Comparison of ENCODE assay signal across 10 cellular contexts in genomic region chr10:97882142-97883091, GRCh38. TPM values are rescaled to one million over a fixed set of nuclear protein-coding genes. Genes with fewer than 3 reads are reported as not detected.
DNase-seq lines count a peak whose midpoint lies in the region; ATAC-seq, FAIRE-seq and TF ChIP-seq lines count a peak whose summit lies in the region.
"Had no signal": no experiment of that assay in that cellular context is flagged by ENCODE, and none has a peak within 500 bp of the region (broad histone marks: within the 10 kb centered on the region; RNA-seq: fewer than 3 reads in every experiment).

No MANE protein-coding gene starts in this region.

- intact Hi-C loops in HepG2 (cut with micrococcal nuclease; ENCODE audit: unreplicated experiment): no loop called here
- intact Hi-C loops in uterus (cut with DNase I; ENCODE audit: low total_unique reads): no loop called here

- H3K4me1 ChIP-seq in HepG2 (ENCODE audit: insufficient read depth, low read length) (no peaks in the 10 kb centered on the region), HAP-1 (no peaks in the 10 kb centered on the region), uterus (no peaks in the 10 kb centered on the region)

- H3K4me3 ChIP-seq in HepG2 (replicated peaks in 1 of 3; ENCODE audit: insufficient read depth in 1 of 3, low read depth in 2 of 3, low read length in 3 of 3): no peak overlapping the region
- H3K4me3 ChIP-seq in HAP-1: no peak overlapping the region
- H3K4me3 ChIP-seq in uterus: no peak overlapping the region

- H3K27me3 ChIP-seq in HepG2 (ENCODE audit: control insufficient read depth in 1 of 2, insufficient read depth in 2 of 2, low read length in 2 of 2) (peaks cover 4 to 26% of the 10 kb centered on the region in 2 experiments; a peak in 3 of 5 replicates), HAP-1 (ENCODE audit: low read depth) (no peaks in the 10 kb centered on the region), uterus (no peaks in the 10 kb centered on the region)

- H3K27ac ChIP-seq in HepG2 (ENCODE audit: extremely low read length, insufficient read depth, low read length) (no peak overlapping the region), uterus (no peak overlapping the region)

- H4K20me1 ChIP-seq in HepG2 (ENCODE audit: insufficient read depth, low read length): no peaks in the 10 kb centered on the region

- 0% methylated on average over 7 of the region's 11 CpGs for WGBS in HepG2 (ENCODE audit: low lambda C conversion rate)

- DNase-seq in ACHN (peak; percentile 100), HFFc6 (peak; percentile 86), astrocyte of the hippocampus (ENCODE audit: low read depth, low spot score) (peak; percentile 97), HepG2 (ENCODE audit: low spot score) (no peak), HAP-1 (ENCODE audit: low spot score in 2 of 2) (no peak), uterus (no peak)
- DNase-seq: DMS79 had no signal

- H3K4me1 Mint-ChIP-seq in HFFc6 (ENCODE audit: low read depth): peaks cover 9% of the 10 kb centered on the region

- no peak for TF ChIP-seq RAD21 in HepG2 (CRISPR knock-in tag; IDR thresholded peaks at IDR 0.05)

- no peaks in the 10 kb centered on the region for H3K36me3 ChIP-seq in HepG2 (replicated peaks in 1 of 2; ENCODE audit: control insufficient read depth in 1 of 2, insufficient read depth in 2 of 2, low read length in 2 of 2)
- H3K36me3 ChIP-seq in HAP-1 (replicated peaks): no peaks in the 10 kb centered on the region
- no peaks in the 10 kb centered on the region for H3K36me3 ChIP-seq in uterus

- no peaks in the 10 kb centered on the region for H3K9me3 ChIP-seq in HepG2 (ENCODE audit: low read length)
- no peaks in the 10 kb centered on the region for H3K9me3 ChIP-seq in HAP-1
- H3K9me3 ChIP-seq in uterus: no peaks in the 10 kb centered on the region

- CTCF ChIA-PET in HepG2 (lab: Yijun Ruan, JAX; ENCODE audit: low intra/inter-chr PET ratio, low total read pairs): no interaction called here

- no peak overlapping the region for H3K4me2 ChIP-seq in HepG2 (ENCODE audit: low read depth, low read length)

- no peak overlapping the region for H3K9ac ChIP-seq in HepG2 (ENCODE audit: insufficient read depth, low read depth, low read length)

- ATAC-seq in HepG2 (no peak; the same call in 1 of the 3 replicates), HG03342 (IDR thresholded peaks at IDR 0.05; ENCODE audit: unreplicated experiment) (no peak), HG03280 (IDR thresholded peaks at IDR 0.05; ENCODE audit: unreplicated experiment) (no peak)

- H3K27me3 Mint-ChIP-seq in HFFc6 (ENCODE audit: insufficient read depth): peaks cover 19% of the 10 kb centered on the region

- no peaks in the 10 kb centered on the region for H3K36me3 Mint-ChIP-seq in HFFc6 (ENCODE audit: low read depth)

- FAIRE-seq in HepG2 (lab: Jason Lieb, UNC): no peak

- H3K9me3 Mint-ChIP-seq in HFFc6: no peaks in the 10 kb centered on the region

- no TSS peak for BruUV-seq in HepG2 (replicated peaks; lab: Mats Ljungman, UMichigan)

- no peak overlapping the region for H2AFZ ChIP-seq in HepG2 (ENCODE audit: low read length)

- in situ Hi-C loops in ACHN (cut with HindIII; ENCODE audit: low pct_ligation_motif_present, low pct_unique_long_range_greater_than_20kb, low sequenced_read_pairs) (no loop called here), HepG2 (cut with HindIII; ENCODE audit: extremely low pct_ligation_motif_present, low pct_unique_long_range_greater_than_20kb) (no loop called here), HAP-1 (cut with MboI; ENCODE audit: low sequenced_read_pairs) (no loop called here)

- POLR2A ChIA-PET in HepG2 (lab: Yijun Ruan, JAX): no interaction called here

- H3K4me3 Mint-ChIP-seq in HFFc6: no peak overlapping the region

- no peaks in the 10 kb centered on the region for H3K79me2 ChIP-seq in HepG2 (ENCODE audit: insufficient read depth, low read length)

- TF ChIP-seq EP300 in HepG2 (IDR thresholded peaks at IDR 0.05; ENCODE audit: low read depth in 2 of 2, low read length in 2 of 2) (no peak), HepG2 (CRISPR knock-in tag; IDR thresholded peaks at IDR 0.05; ENCODE audit: borderline replicate concordance) (no peak)

- TF ChIP-seq POLR2A in HepG2 (IDR thresholded peaks at IDR 0.05; ENCODE audit: insufficient read depth in 1 of 2, low read depth in 2 of 2, low read length in 2 of 2): no peak
- TF ChIP-seq POLR2A in uterus (IDR thresholded peaks at IDR 0.05): no peak

- no peak for TF ChIP-seq CTCF in HFFc6 (IDR thresholded peaks at IDR 0.05)
- TF ChIP-seq CTCF in HepG2 (CRISPR knock-in tag; IDR thresholded peaks at IDR 0.05): no peak
- no peak for TF ChIP-seq CTCF in uterus (IDR thresholded peaks at IDR 0.05)

- no peak overlapping the region for H3K27ac Mint-ChIP-seq in HFFc6

TF ChIP-seq in HepG2, 621 proteins besides CTCF, POLR2A, EP300 and RAD21 (continues in another document):
- TF ChIP-seq FOSL2 (CRISPR knock-in tag; IDR thresholded peaks at IDR 0.05) (0 out of 2 replicates have a peak, but pooled peaks have one; percentile 11), KDM3A (CRISPR knock-in tag; IDR thresholded peaks at IDR 0.05; ENCODE audit: low read depth) (no peak), ZNF670 (CRISPR knock-in tag; IDR thresholded peaks at IDR 0.05; ENCODE audit: borderline replicate concordance) (no peak), ZNF296 (CRISPR knock-in tag; conservative IDR thresholded peaks at IDR 0.05) (no peak)
- TF ChIP-seq, protein P1, sequence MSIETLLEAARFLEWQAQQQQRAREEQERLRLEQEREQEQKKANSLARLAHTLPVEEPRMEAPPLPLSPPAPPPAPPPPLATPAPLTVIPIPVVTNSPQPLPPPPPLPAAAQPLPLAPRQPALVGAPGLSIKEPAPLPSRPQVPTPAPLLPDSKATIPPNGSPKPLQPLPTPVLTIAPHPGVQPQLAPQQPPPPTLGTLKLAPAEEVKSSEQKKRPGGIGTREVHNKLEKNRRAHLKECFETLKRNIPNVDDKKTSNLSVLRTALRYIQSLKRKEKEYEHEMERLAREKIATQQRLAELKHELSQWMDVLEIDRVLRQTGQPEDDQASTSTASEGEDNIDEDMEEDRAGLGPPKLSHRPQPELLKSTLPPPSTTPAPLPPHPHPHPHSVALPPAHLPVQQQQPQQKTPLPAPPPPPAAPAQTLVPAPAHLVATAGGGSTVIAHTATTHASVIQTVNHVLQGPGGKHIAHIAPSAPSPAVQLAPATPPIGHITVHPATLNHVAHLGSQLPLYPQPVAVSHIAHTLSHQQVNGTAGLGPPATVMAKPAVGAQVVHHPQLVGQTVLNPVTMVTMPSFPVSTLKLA (IDR thresholded peaks at IDR 0.05): 0 out of 2 replicates have a peak, but pooled peaks have one; percentile 19
- TF ChIP-seq, protein P2, sequence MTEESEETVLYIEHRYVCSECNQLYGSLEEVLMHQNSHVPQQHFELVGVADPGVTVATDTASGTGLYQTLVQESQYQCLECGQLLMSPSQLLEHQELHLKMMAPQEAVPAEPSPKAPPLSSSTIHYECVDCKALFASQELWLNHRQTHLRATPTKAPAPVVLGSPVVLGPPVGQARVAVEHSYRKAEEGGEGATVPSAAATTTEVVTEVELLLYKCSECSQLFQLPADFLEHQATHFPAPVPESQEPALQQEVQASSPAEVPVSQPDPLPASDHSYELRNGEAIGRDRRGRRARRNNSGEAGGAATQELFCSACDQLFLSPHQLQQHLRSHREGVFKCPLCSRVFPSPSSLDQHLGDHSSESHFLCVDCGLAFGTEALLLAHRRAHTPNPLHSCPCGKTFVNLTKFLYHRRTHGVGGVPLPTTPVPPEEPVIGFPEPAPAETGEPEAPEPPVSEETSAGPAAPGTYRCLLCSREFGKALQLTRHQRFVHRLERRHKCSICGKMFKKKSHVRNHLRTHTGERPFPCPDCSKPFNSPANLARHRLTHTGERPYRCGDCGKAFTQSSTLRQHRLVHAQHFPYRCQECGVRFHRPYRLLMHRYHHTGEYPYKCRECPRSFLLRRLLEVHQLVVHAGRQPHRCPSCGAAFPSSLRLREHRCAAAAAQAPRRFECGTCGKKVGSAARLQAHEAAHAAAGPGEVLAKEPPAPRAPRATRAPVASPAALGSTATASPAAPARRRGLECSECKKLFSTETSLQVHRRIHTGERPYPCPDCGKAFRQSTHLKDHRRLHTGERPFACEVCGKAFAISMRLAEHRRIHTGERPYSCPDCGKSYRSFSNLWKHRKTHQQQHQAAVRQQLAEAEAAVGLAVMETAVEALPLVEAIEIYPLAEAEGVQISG (CRISPR knock-in tag; IDR thresholded peaks at IDR 0.05): no peak

RNA-seq across cellular contexts. Expression of gene GOLGA7B, which starts 32.8 kb away (rescaled TPM):
- not detected for total RNA-seq in HFFc6 (2021; fragmentation: NEBNext Ultra II Directional; extraction: Animal tissue kit (Norgen Biotek cat#: 25700))
- total RNA-seq in HepG2 (2016; rRNA removed; fragmentation: Illumina TruSeq; extraction: Trizol) (not detected in 2 replicates), uterus (1 to 10 TPM in 1 of 4 donors, under 1 TPM in 1, not detected in 2; 0.09 to 3.1 TPM)
- not detected in 2 replicates for total RNA-seq in HepG2 (2016; cell fraction: cytosol; rRNA removed; fragmentation: Illumina TruSeq; extraction: Trizol; ENCODE audit: low read depth)
- total RNA-seq in HepG2 (2016; cell fraction: insoluble cytoplasmic fraction; rRNA removed; fragmentation: Illumina TruSeq; extraction: Trizol): not detected in 2 replicates
- total RNA-seq in HepG2 (2016; cell fraction: membrane; rRNA removed; fragmentation: Illumina TruSeq; extraction: Trizol): not detected in 2 replicates
- not detected in 2 replicates for total RNA-seq in HepG2 (2016; cell fraction: nucleus; rRNA removed; fragmentation: Illumina TruSeq; extraction: Trizol)
- polyA plus RNA-seq in HepG2 (2011; rRNA removed): not detected in 2 replicates
- 0.01 TPM in 2 replicates for polyA plus RNA-seq in HepG2 (2011; cell fraction: cytosol; rRNA removed)
- 0.05 and 0.07 TPM in 2 replicates for polyA plus RNA-seq in HepG2 (2011; cell fraction: nucleus; rRNA removed)
- polyA plus RNA-seq in HepG2 (2012): 0.11 TPM in 1 of 2 replicates, not detected in the other
- polyA plus RNA-seq in HepG2 (2016; cell fraction: cytosol; fragmentation: Illumina TruSeq; extraction: Trizol; ENCODE audit: low read depth): not detected in 2 replicates
- not detected in 2 replicates for polyA plus RNA-seq in HepG2 (2016; cell fraction: insoluble cytoplasmic fraction; fragmentation: Illumina TruSeq; extraction: Trizol; ENCODE audit: low read depth)
- polyA plus RNA-seq in HepG2 (2016; cell fraction: membrane; fragmentation: Illumina TruSeq; extraction: Trizol; ENCODE audit: low read depth): not detected in 2 replicates
- not detected in 2 replicates for polyA plus RNA-seq in HepG2 (2016; cell fraction: nucleus; fragmentation: Illumina TruSeq; extraction: Trizol; ENCODE audit: insufficient read depth, low read depth)
- not detected in 2 replicates for polyA minus RNA-seq in HepG2 (2011; rRNA and poly(A)+ RNA removed; ENCODE audit: low replicate concordance)
- not detected in 2 replicates for polyA minus RNA-seq in HepG2 (2011; cell fraction: cytosol; rRNA and poly(A)+ RNA removed)
- not detected in 2 replicates for polyA minus RNA-seq in HepG2 (2011; cell fraction: nucleus; rRNA and poly(A)+ RNA removed)
- total RNA-seq: glomerular endothelial cell had no signal

Comparison
In these comparisons a context has a peak if more than half of its experiments do, and no peak if none do; other contexts are left out.
1. DNase-seq: peak in ACHN (single experiment), HFFc6 (single experiment) and astrocyte of the hippocampus (single experiment); none in HepG2 (single experiment), HAP-1 (0 of 2) and uterus (0 of 2).